ENCODE assay signal across 1 cellular context in the genomic region with DNA sequence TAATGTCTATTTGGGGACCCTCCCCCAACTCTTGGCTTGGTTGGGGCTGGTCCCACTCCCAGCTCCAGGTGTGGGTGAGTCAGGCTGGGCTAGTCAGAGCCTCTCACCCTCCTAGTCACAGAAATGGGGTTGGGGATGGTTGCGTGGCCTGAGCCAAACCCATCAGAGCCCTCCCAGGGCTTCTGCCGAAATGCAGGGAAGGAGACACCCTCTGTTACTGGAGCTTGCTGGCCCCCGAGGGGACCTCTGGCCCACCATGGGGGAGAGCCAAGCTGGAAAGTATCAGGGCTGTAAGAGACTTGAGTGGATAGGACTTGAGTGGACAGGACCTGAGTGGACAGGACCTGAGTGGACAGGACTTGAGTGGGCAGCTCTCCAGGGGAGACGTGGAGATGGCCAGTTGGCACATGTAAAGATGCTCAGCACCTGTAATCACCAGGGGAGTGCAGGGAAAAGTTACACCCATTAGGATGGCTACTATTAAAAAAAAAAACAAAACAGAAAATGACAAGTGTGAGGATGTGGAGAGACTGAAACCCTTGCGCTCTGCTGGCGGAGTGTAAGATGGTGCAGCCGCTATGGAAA.
TF ChIP-seq lines count a peak whose summit lies in the region.

No MANE protein-coding gene starts in this region.

TF ChIP-seq in H1, 55 proteins besides CTCF, POLR2A, EP300 and RAD21:
- TF ChIP-seq SUZ12 (IDR thresholded peaks at IDR 0.05; ENCODE audit: low read length) (peak; percentile 3; the same call in 1 of the 2 replicates), YY1 (IDR thresholded peaks at IDR 0.05; ENCODE audit: low read depth, low read length) (no peak), TAF7 (optimal IDR thresholded peaks at IDR 0.05; ENCODE audit: borderline replicate concordance, low read depth, low read length) (no peak), HDAC2 (IDR thresholded peaks at IDR 0.05; ENCODE audit: borderline replicate concordance in 1 of 2, low read depth in 2 of 2, low read length in 2 of 2) (peak in 1 of 2 experiments; percentile 27; a peak in 1 of 4 replicates), CTBP2 (IDR thresholded peaks at IDR 0.05; ENCODE audit: borderline replicate concordance, insufficient read depth, insufficient read length, low read length) (no peak), BACH1 (IDR thresholded peaks at IDR 0.05; ENCODE audit: low read length) (peak; percentile 74)
